Comparison of ENCODE assay signal across 8 cellular contexts in the genomic region with DNA sequence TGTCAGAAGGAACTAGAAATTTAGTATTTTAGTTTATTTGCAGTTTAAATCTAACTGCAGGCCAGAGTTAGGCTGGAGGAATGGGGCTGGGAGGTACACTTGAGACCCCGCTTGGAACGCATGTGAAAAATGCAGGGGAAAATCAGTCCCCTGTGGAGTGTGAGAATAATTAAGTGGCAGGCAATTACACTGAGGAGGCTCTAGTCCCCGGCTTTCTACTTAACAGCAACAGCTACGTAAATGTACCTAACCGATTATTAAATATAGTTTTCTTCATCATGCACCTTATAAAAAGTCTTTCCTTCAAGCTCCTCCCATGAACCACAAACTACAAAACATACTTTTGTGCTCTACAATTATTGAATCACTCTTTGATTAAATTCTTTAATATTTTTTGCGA. TPM values are rescaled to one million over a fixed set of nuclear protein-coding genes. Genes with fewer than 3 reads are reported as not detected.
DNase-seq lines count a peak whose midpoint lies in the region; ATAC-seq and TF ChIP-seq lines count a peak whose summit lies in the region.

No MANE protein-coding gene starts in this region.

- H2AFZ ChIP-seq in HCT116 (ENCODE audit: low read depth, low read length, poor library complexity, severe bottlenecking): peak overlapping the region; percentile 58

- DNase-seq in AG09309 (ENCODE audit: low read depth) (no peak), HCT116 (ENCODE audit: low read depth, low spot score) (no peak), germinal center (ENCODE audit: low spot score) (peak; percentile 4), prostate gland (ENCODE audit: low spot score) (no peak)

- TF ChIP-seq RAD21 in HCT116 (IDR thresholded peaks at IDR 0.05; ENCODE audit: low read depth): no peak

- peaks cover 6% of the 10 kb centered on the region in 2 experiments; a peak in 3 of 4 replicates for H3K4me1 ChIP-seq in HCT116 (ENCODE audit: control insufficient read depth in 1 of 2, insufficient read depth in 2 of 2, low read length in 2 of 2)
- no peaks in the 10 kb centered on the region for H3K4me1 ChIP-seq in prostate gland (replicated peaks)

- H3K4me2 ChIP-seq in HCT116 (ENCODE audit: low read length): peak overlapping the region; percentile 73

- RAD21 ChIA-PET in HCT116 (lab: Charles Lee; ENCODE audit: low non-redundant PET in 1 of 2, low total read pairs in 2 of 2, uncharacterized antibody in 2 of 2, unreplicated experiment in 2 of 2): no interaction called here

- TF ChIP-seq POLR2A in HCT116 (IDR thresholded peaks at IDR 0.05; ENCODE audit: borderline replicate concordance, extremely low read depth, insufficient read depth, insufficient read length) (no peak), prostate gland (IDR thresholded peaks at IDR 0.05) (no peak)

- POLR2A ChIA-PET in HCT116 (lab: Charles Lee): interaction anchor here (0.9 to 1.7 kb wide), 3 partner anchors 10 to 308 kb away, joined by 3 to 8 read pairs (median 5); partner anchors contain the start of genes ZNF430 and ZNF738

- 3% methylated on average over 6 of the region's 6 CpGs for WGBS in prostate gland

- CTCF ChIA-PET in HCT116 (lab: Charles Lee): no interaction called here

- no TSS peak for BruUV-seq in HCT116 (replicated peaks; lab: Mats Ljungman, UMichigan)

- TF ChIP-seq CTCF in AG09309 (IDR thresholded peaks at IDR 0.05; ENCODE audit: control insufficient read depth, insufficient read depth, low read depth, low read length, missing control alignments): no peak
- TF ChIP-seq CTCF in HCT116 (IDR thresholded peaks at IDR 0.05 in 2 of 3, conservative IDR thresholded peaks at IDR 0.05 in 1 of 3; ENCODE audit: borderline replicate concordance in 1 of 3, insufficient read depth in 1 of 3, low read depth in 2 of 3, low read length in 2 of 3): no peak
- no peak for TF ChIP-seq CTCF in WI38 (IDR thresholded peaks at IDR 0.05; ENCODE audit: low read depth, low read length)
- no peak for TF ChIP-seq CTCF in prostate gland (IDR thresholded peaks at IDR 0.05)

- H3K9me3 ChIP-seq in HCT116 (ENCODE audit: control insufficient read depth in 1 of 2, insufficient read depth in 1 of 2, low read depth in 1 of 2, low read length in 2 of 2): peaks cover 0 to 4% of the 10 kb centered on the region in 2 experiments; a peak in 2 of 4 replicates
- no peaks in the 10 kb centered on the region for H3K9me3 ChIP-seq in prostate gland

- no peak for ATAC-seq in HCT116
- ATAC-seq in HG03460 (IDR thresholded peaks at IDR 0.05; ENCODE audit: unreplicated experiment): no peak
- no peak for ATAC-seq in GM21360 (IDR thresholded peaks at IDR 0.05; ENCODE audit: unreplicated experiment)
- no peak for ATAC-seq in HG03442 (IDR thresholded peaks at IDR 0.05; ENCODE audit: unreplicated experiment)

- intact Hi-C loops in HCT116 (cut with micrococcal nuclease): no loop called here
- intact Hi-C loops in prostate gland (cut with DNase I): no loop called here

- peaks cover 0 to 10% of the 10 kb centered on the region in 2 experiments; a peak in 2 of 4 replicates for H3K36me3 ChIP-seq in HCT116 (ENCODE audit: control insufficient read depth in 1 of 2, insufficient read depth in 2 of 2, low read length in 2 of 2)
- H3K36me3 ChIP-seq in prostate gland: no peaks in the 10 kb centered on the region

- peaks cover 28% of the 10 kb centered on the region for H3K79me2 ChIP-seq in HCT116 (ENCODE audit: insufficient read depth, low read length)

- H4K20me1 ChIP-seq in HCT116 (ENCODE audit: insufficient read depth): no peaks in the 10 kb centered on the region

- peak overlapping the region; percentile 75 for H3K9ac ChIP-seq in HCT116 (ENCODE audit: low read length)

- H3K27me3 ChIP-seq in HCT116 (ENCODE audit: insufficient read depth, low read length) (no peaks in the 10 kb centered on the region), prostate gland (replicated peaks; ENCODE audit: insufficient read depth) (no peaks in the 10 kb centered on the region)

- no peaks in the 10 kb centered on the region for H3K9me2 ChIP-seq in HCT116 (ENCODE audit: insufficient read depth)

- peak overlapping the region; percentile 65; the same call in 1 of the 2 replicates for H3K27ac ChIP-seq in HCT116 (ENCODE audit: low read depth, low read length)
- peak overlapping the region; percentile 88 to 91 for H3K27ac ChIP-seq in prostate gland

- H3K4me3 ChIP-seq in AG09309 (ENCODE audit: control insufficient read depth, low read depth, low read length) (peak overlapping the region; percentile 66), HCT116 (replicated peaks in 1 of 2; ENCODE audit: low read depth in 1 of 2, low read length in 2 of 2) (peak overlapping the region; percentile 72 to 76), WI38 (ENCODE audit: low read depth, low read length) (peak overlapping the region; percentile 72), prostate gland (peak overlapping the region; percentile 54 to 66)

TF ChIP-seq in HCT116, 20 proteins besides CTCF, POLR2A, EP300 and RAD21:
- TF ChIP-seq ZFX (IDR thresholded peaks at IDR 0.05): no peak
- no peak for TF ChIP-seq EZH2phosphoT487 (IDR thresholded peaks at IDR 0.05; ENCODE audit: borderline replicate concordance)
- TF ChIP-seq SRF (IDR thresholded peaks at IDR 0.05; ENCODE audit: low read depth): no peak
- no peak for TF ChIP-seq EGR1 (IDR thresholded peaks at IDR 0.05; ENCODE audit: low read depth)
- TF ChIP-seq, protein P1, sequence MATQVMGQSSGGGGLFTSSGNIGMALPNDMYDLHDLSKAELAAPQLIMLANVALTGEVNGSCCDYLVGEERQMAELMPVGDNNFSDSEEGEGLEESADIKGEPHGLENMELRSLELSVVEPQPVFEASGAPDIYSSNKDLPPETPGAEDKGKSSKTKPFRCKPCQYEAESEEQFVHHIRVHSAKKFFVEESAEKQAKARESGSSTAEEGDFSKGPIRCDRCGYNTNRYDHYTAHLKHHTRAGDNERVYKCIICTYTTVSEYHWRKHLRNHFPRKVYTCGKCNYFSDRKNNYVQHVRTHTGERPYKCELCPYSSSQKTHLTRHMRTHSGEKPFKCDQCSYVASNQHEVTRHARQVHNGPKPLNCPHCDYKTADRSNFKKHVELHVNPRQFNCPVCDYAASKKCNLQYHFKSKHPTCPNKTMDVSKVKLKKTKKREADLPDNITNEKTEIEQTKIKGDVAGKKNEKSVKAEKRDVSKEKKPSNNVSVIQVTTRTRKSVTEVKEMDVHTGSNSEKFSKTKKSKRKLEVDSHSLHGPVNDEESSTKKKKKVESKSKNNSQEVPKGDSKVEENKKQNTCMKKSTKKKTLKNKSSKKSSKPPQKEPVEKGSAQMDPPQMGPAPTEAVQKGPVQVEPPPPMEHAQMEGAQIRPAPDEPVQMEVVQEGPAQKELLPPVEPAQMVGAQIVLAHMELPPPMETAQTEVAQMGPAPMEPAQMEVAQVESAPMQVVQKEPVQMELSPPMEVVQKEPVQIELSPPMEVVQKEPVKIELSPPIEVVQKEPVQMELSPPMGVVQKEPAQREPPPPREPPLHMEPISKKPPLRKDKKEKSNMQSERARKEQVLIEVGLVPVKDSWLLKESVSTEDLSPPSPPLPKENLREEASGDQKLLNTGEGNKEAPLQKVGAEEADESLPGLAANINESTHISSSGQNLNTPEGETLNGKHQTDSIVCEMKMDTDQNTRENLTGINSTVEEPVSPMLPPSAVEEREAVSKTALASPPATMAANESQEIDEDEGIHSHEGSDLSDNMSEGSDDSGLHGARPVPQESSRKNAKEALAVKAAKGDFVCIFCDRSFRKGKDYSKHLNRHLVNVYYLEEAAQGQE (IDR thresholded peaks at IDR 0.05; ENCODE audit: low read depth): no peak
- no peak for TF ChIP-seq SP1 (IDR thresholded peaks at IDR 0.05; ENCODE audit: low read depth)
- no peak for TF ChIP-seq SIN3A (IDR thresholded peaks at IDR 0.05; ENCODE audit: low read depth)
- no peak for TF ChIP-seq FOSL1 (IDR thresholded peaks at IDR 0.05; ENCODE audit: low read depth)
- no peak for TF ChIP-seq JUND (IDR thresholded peaks at IDR 0.05)

RNA-seq across cellular contexts. Expression of gene ZNF708, which starts 0.8 kb away (rescaled TPM):
- total RNA-seq in HCT116 (2021; ENCODE audit: unreplicated experiment) (5.3 TPM), prostate gland (10 to 100 TPM; 15.2 to 20.0 TPM)
- polyA plus RNA-seq in HCT116 (2012): 0.81 and 2.0 TPM in 2 replicates

RNA-seq across cellular contexts. Expression of gene ZNF738, which starts 30.4 kb away (rescaled TPM):
- total RNA-seq in HCT116 (2021; ENCODE audit: unreplicated experiment) (6.0 TPM), prostate gland (10 to 100 TPM in 1 of 2 donors, 1 to 10 TPM in 1; 6.3 to 13.1 TPM)
- 2.1 and 3.5 TPM in 2 replicates for polyA plus RNA-seq in HCT116 (2012)
